Comparison of ENCODE assay signal across 8 cellular contexts in the genomic region with DNA sequence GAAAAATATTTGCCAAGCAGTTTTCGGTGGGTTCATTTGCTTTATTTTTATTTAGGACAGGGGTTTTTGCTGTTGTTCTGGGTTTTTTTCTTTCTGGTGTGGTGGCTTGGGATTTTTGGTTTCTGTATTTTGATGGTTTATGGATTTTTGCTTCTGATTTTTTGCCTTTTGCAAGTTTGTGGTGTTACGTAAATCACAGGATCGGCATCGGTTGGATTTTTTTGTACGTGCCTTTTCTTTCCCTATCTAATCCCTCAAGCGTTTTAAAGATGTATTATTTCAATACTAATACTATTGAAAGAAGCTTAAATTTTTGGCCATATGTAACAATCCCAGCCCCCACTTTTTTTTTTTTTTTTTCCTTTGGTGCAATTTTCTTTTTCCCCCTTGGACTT. TPM values are rescaled to one million over a fixed set of nuclear protein-coding genes. Genes with fewer than 3 reads are reported as not detected.
DNase-seq lines count a peak whose midpoint lies in the region; ATAC-seq and TF ChIP-seq lines count a peak whose summit lies in the region.

No MANE protein-coding gene starts in this region.

- peaks cover 2% of the 10 kb centered on the region for H3F3A ChIP-seq in smooth muscle cell (ENCODE audit: low read depth)

- peak overlapping the region; percentile 100 for H3K27ac Mint-ChIP-seq in glutamatergic neuron (ENCODE audit: unreplicated experiment)

- no peak overlapping the region for H2AFZ ChIP-seq in smooth muscle cell (ENCODE audit: low read depth)

- no peaks in the 10 kb centered on the region for H3K9me3 ChIP-seq in smooth muscle cell (replicated peaks; ENCODE audit: low read depth)

- H3K9ac ChIP-seq in smooth muscle cell (ENCODE audit: low read depth), result peak overlapping the region; percentile 99

- DNase-seq in HFF-Myc (ENCODE audit: extremely low read depth, low read depth) (no peak), glutamatergic neuron (no peak), smooth muscle cell (lab: John Stamatoyannopoulos, UW; ENCODE audit: unreplicated experiment) (no peak), AG08395 (ENCODE audit: low spot score) (no peak), Ammon's horn (ENCODE audit: low spot score) (no peak)

- WGBS in smooth muscle cell (ENCODE audit: low lambda C conversion rate), result 5% methylated on average over 6 of the region's 6 CpGs

- H3K79me2 ChIP-seq in smooth muscle cell (ENCODE audit: low read depth), result peaks cover 37% of the 10 kb centered on the region

- H3K4me1 ChIP-seq in smooth muscle cell (ENCODE audit: low read depth), result peaks cover 46% of the 10 kb centered on the region

- no peaks in the 10 kb centered on the region for H3K27me3 ChIP-seq in smooth muscle cell (ENCODE audit: low read depth)

- H3K4me3 Mint-ChIP-seq in glutamatergic neuron (ENCODE audit: unreplicated experiment), result peak overlapping the region; percentile 99

- H3K27ac ChIP-seq in smooth muscle cell (ENCODE audit: low read depth), result peak overlapping the region; percentile 99

- TF ChIP-seq CTCF in HFF-Myc (IDR thresholded peaks at IDR 0.05; ENCODE audit: low read depth, low read length, missing control alignments) (no peak), WI38 (IDR thresholded peaks at IDR 0.05; ENCODE audit: low read depth, low read length) (no peak), glutamatergic neuron (IDR thresholded peaks at IDR 0.05; ENCODE audit: partially characterized antibody, unreplicated experiment) (no peak), smooth muscle cell (IDR thresholded peaks at IDR 0.05; ENCODE audit: borderline replicate concordance, insufficient read depth, poor library complexity, severe bottlenecking) (no peak)

- peaks cover 11% of the 10 kb centered on the region for H3K9me3 Mint-ChIP-seq in glutamatergic neuron (ENCODE audit: unreplicated experiment)

- peaks cover 27% of the 10 kb centered on the region for H4K20me1 ChIP-seq in smooth muscle cell (ENCODE audit: low read depth)

- H3K27me3 Mint-ChIP-seq in glutamatergic neuron (ENCODE audit: unreplicated experiment), result peaks cover 19% of the 10 kb centered on the region

- H3K4me3 ChIP-seq in HFF-Myc (replicated peaks; ENCODE audit: low read depth, low read length) (peak overlapping the region; percentile 88), WI38 (ENCODE audit: low read depth, low read length) (peak overlapping the region; percentile 95), smooth muscle cell (peak overlapping the region; percentile 96)

- peak overlapping the region; percentile 99 for H3K4me2 ChIP-seq in smooth muscle cell

- peaks cover 28% of the 10 kb centered on the region for H3K4me1 Mint-ChIP-seq in glutamatergic neuron (ENCODE audit: low read depth, unreplicated experiment)

- ATAC-seq in HG03159 (IDR thresholded peaks at IDR 0.05; ENCODE audit: unreplicated experiment), result no peak
- no peak for ATAC-seq in GM21717 (IDR thresholded peaks at IDR 0.05; ENCODE audit: unreplicated experiment)

- no peaks in the 10 kb centered on the region for H3K36me3 ChIP-seq in smooth muscle cell (ENCODE audit: low read depth)

- no peaks in the 10 kb centered on the region for H3K36me3 Mint-ChIP-seq in glutamatergic neuron (ENCODE audit: unreplicated experiment)

RNA-seq across cellular contexts. Expression of a gene that starts 0.8 kb away (rescaled TPM):
- total RNA-seq in glutamatergic neuron (ENCODE audit: unreplicated experiment) (2.5 TPM), smooth muscle cell (30.8 and 39.1 TPM in 2 replicates)
- 16.8 and 18.3 TPM in 2 replicates for polyA plus RNA-seq in smooth muscle cell

RNA-seq across cellular contexts. Expression of a gene that starts 43.7 kb away (rescaled TPM):
- total RNA-seq in glutamatergic neuron (ENCODE audit: unreplicated experiment) (not detected), smooth muscle cell (not detected in 2 replicates)
- polyA plus RNA-seq in smooth muscle cell, result not detected in 2 replicates
